12 cellular contexts compared by ENCODE assay signal in the genomic region with DNA sequence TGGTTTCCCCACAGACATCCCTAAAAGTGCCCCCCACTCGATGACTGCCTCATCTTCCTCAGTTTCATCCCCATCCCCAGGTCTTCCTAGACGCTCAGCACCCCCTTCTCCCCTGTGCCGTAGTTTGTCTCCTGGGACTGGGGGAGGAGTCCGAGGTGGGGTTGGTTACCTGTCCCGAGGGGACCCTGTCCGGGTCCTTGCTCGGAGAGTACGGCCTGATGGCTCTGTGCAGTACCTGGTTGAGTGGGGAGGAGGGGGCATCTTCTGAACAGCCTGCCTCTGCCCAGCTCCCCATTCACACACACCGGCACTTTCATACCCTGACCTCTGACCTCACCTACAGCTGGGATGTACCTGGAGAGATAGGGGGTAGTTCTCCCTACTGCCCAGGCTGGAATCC. TPM values are rescaled to one million over a fixed set of nuclear protein-coding genes. Genes with fewer than 3 reads are reported as not detected.
DNase-seq lines count a peak whose midpoint lies in the region; ATAC-seq, FAIRE-seq and TF ChIP-seq lines count a peak whose summit lies in the region.
"Had no signal": no experiment of that assay in that cellular context is flagged by ENCODE, and none has a peak within 500 bp of the region (broad histone marks: within the 10 kb centered on the region; RNA-seq: fewer than 3 reads in every experiment).

No MANE protein-coding gene starts in this region.

- peak overlapping the region; percentile 77 for H3K4me3 ChIP-seq in OCI-LY7 (ENCODE audit: low read depth, low read length, poor library complexity, severe bottlenecking)
- H3K4me3 ChIP-seq in neuron (ENCODE audit: low read length): peak overlapping the region; percentile 6
- H3K4me3 ChIP-seq in small intestine (ENCODE audit: low read depth in 1 of 2, low read length in 2 of 2): no peak overlapping the region
- no peak overlapping the region for H3K4me3 ChIP-seq in heart left ventricle

- no peak for FAIRE-seq in small intestine (lab: Jason Lieb, UNC)
- FAIRE-seq: bronchial epithelial cell had no signal

- no peak for ATAC-seq in effector memory CD8-positive, alpha-beta T cell (replicated peaks)
- ATAC-seq in HG02981 (IDR thresholded peaks at IDR 0.05; ENCODE audit: unreplicated experiment) (no peak), HG03442 (IDR thresholded peaks at IDR 0.05; ENCODE audit: unreplicated experiment) (no peak), heart left ventricle (no peak)

- CTCF ChIA-PET in Calu3 (lab: Charles Lee) (no interaction called here), OCI-LY7 (lab: Charles Lee; ENCODE audit: unreplicated experiment) (no interaction called here)

- no peaks in the 10 kb centered on the region for H3K9me2 ChIP-seq in OCI-LY7 (ENCODE audit: insufficient read depth, low read length)

- intact Hi-C loops in Calu3 (cut with micrococcal nuclease; ENCODE audit: unreplicated experiment) (no loop called here), OCI-LY7 (cut with micrococcal nuclease; ENCODE audit: unreplicated experiment) (loop anchor here (10.0 kb wide), 1 partner anchor 211 kb away; the partner anchor contains the start of genes HSD17B8, RING1, RXRB and SLC39A7), heart left ventricle (cut with DNase I) (loop anchor here in 2 of 10 donors (10.0 kb wide), 1 partner anchor 159 kb away; no protein-coding TSS in a partner anchor)

- peak overlapping the region; percentile 90 for H3K4me3 Mint-ChIP-seq in Calu3 (ENCODE audit: low read depth, unreplicated experiment)
- peak overlapping the region; percentile 94 to 97 for H3K4me3 Mint-ChIP-seq in effector memory CD8-positive, alpha-beta T cell

- TF ChIP-seq CTCF in Calu3 (IDR thresholded peaks at IDR 0.05; ENCODE audit: unreplicated experiment): no peak
- TF ChIP-seq CTCF in OCI-LY7 (conservative IDR thresholded peaks at IDR 0.05; ENCODE audit: low read length): no peak
- no peak for TF ChIP-seq CTCF in heart left ventricle (IDR thresholded peaks at IDR 0.05)

- H3K27ac Mint-ChIP-seq in Calu3 (ENCODE audit: unreplicated experiment): peak overlapping the region; percentile 7
- peak overlapping the region; percentile 22 to 100 for H3K27ac Mint-ChIP-seq in effector memory CD8-positive, alpha-beta T cell

- peaks cover 34% of the 10 kb centered on the region for H3K4me1 Mint-ChIP-seq in Calu3 (ENCODE audit: low read depth, unreplicated experiment)
- peaks cover 68 to 71% of the 10 kb centered on the region in 2 donors for H3K4me1 Mint-ChIP-seq in effector memory CD8-positive, alpha-beta T cell (ENCODE audit: low read depth in 2 of 2)

- peak overlapping the region; percentile 14 for H3K27ac ChIP-seq in OCI-LY7 (ENCODE audit: low read depth, low read length, poor library complexity, severe bottlenecking)
- H3K27ac ChIP-seq in small intestine (ENCODE audit: low read depth in 1 of 2, low read length in 1 of 2): peak overlapping the region in 1 of 2 donors; percentile 26
- peak overlapping the region in 1 of 12 donors; percentile 10 for H3K27ac ChIP-seq in heart left ventricle
- H3K27ac ChIP-seq: HL-60 had no signal

- no peaks in the 10 kb centered on the region for H3K9me3 Mint-ChIP-seq in Calu3 (ENCODE audit: low read depth, unreplicated experiment)
- no peaks in the 10 kb centered on the region for H3K9me3 Mint-ChIP-seq in effector memory CD8-positive, alpha-beta T cell

- no TSS peak for BruUV-seq in Calu3 (replicated peaks; lab: Mats Ljungman, UMichigan)
- no TSS peak for BruUV-seq in OCI-LY7 (replicated peaks; lab: Mats Ljungman, UMichigan)

- H3K4me1 ChIP-seq in OCI-LY7 (ENCODE audit: insufficient read depth, low read length, poor library complexity, severe bottlenecking) (peaks cover 69% of the 10 kb centered on the region), neuron (ENCODE audit: insufficient read depth, low read length) (peaks cover 39% of the 10 kb centered on the region), small intestine (ENCODE audit: control insufficient read depth in 2 of 2, insufficient read depth in 1 of 2, low read depth in 1 of 2, low read length in 1 of 2) (peaks cover 8 to 12% of the 10 kb centered on the region in 2 donors), heart left ventricle (peaks cover 6 to 56% (median 41%) of the 10 kb centered on the region in 12 donors)

- H3K9me3 ChIP-seq in OCI-LY7 (ENCODE audit: low read length): no peaks in the 10 kb centered on the region
- H3K9me3 ChIP-seq in neuron (ENCODE audit: low read length): no peaks in the 10 kb centered on the region
- no peaks in the 10 kb centered on the region for H3K9me3 ChIP-seq in small intestine (ENCODE audit: control insufficient read depth, low read depth)
- no peaks in the 10 kb centered on the region for H3K9me3 ChIP-seq in heart left ventricle

- H2AFZ ChIP-seq in OCI-LY7 (ENCODE audit: low read length) (no peak overlapping the region), neuron (ENCODE audit: low read depth, low read length) (no peak overlapping the region)

- H3K79me2 ChIP-seq in OCI-LY7 (ENCODE audit: insufficient read depth, low read depth, low read length): peaks cover 26% of the 10 kb centered on the region; the same call in 1 of the 2 replicates

- 72 to 80% (median 76%) methylated on average over 9 of the region's 9 CpGs for WGBS in small intestine, 3 donors
- WGBS in heart left ventricle, 4 donors: 72 to 77% (median 77%) methylated on average over 6 to 9 of the region's 9 CpGs

- H3K36me3 ChIP-seq in OCI-LY7 (ENCODE audit: insufficient read depth, low read length): peaks cover 42% of the 10 kb centered on the region
- peaks cover 29% of the 10 kb centered on the region for H3K36me3 ChIP-seq in neuron (ENCODE audit: insufficient read depth, low read length)
- peaks cover 0 to 13% of the 10 kb centered on the region in 2 donors for H3K36me3 ChIP-seq in small intestine (ENCODE audit: control insufficient read depth in 2 of 2, insufficient read depth in 2 of 2, low read length in 2 of 2)
- H3K36me3 ChIP-seq in heart left ventricle: peaks cover 0 to 49% (median 46%) of the 10 kb centered on the region in 9 donors

- no peak for TF ChIP-seq POLR2A in heart left ventricle (IDR thresholded peaks at IDR 0.05)

- peaks cover 10% of the 10 kb centered on the region for H3K27me3 Mint-ChIP-seq in Calu3 (ENCODE audit: unreplicated experiment)
- H3K27me3 Mint-ChIP-seq in effector memory CD8-positive, alpha-beta T cell: no peaks in the 10 kb centered on the region

- H3K36me3 Mint-ChIP-seq in Calu3 (ENCODE audit: insufficient read depth, unreplicated experiment): peaks cover 75% of the 10 kb centered on the region
- peaks cover 78% of the 10 kb centered on the region for H3K36me3 Mint-ChIP-seq in effector memory CD8-positive, alpha-beta T cell (ENCODE audit: insufficient read depth)

- H3K27me3 ChIP-seq in neuron (ENCODE audit: insufficient read depth, low read length) (no peaks in the 10 kb centered on the region), small intestine (ENCODE audit: control insufficient read depth in 2 of 2, insufficient read depth in 2 of 2, low read length in 2 of 2) (no peaks in the 10 kb centered on the region), heart left ventricle (no peaks in the 10 kb centered on the region)

- DNase-seq in Calu3: no peak
- no peak for DNase-seq in OCI-LY7 (ENCODE audit: low spot score)
- no peak for DNase-seq in effector memory CD8-positive, alpha-beta T cell
- DNase-seq in small intestine: no peak
- DNase-seq in heart left ventricle: no peak
- DNase-seq: kidney glomerular epithelial cell; stimulated activated CD4-positive, alpha-beta T cell treated with anti-CD3 and anti-CD28 coated beads, Interleukin-12 subunit alpha, Interleukin-12 subunit beta, amount 100 ng/mL, for 4 hours had no signal

- H4K20me1 ChIP-seq in OCI-LY7 (ENCODE audit: insufficient read depth, low read length): peaks cover 6% of the 10 kb centered on the region; the same call in 1 of the 2 replicates

- POLR2A ChIA-PET in OCI-LY7 (lab: Charles Lee): interaction anchor here (1.1 kb wide), 1 partner anchor 41 kb away, joined by 3 read pairs; no protein-coding TSS in a partner anchor

- H3K4me2 ChIP-seq in OCI-LY7 (ENCODE audit: low read length): peak overlapping the region; percentile 98

RNA-seq across cellular contexts. Expression of gene CUTA, which starts 2.1 kb away (rescaled TPM):
- total RNA-seq in Calu3 (2022) (170 and 172 TPM in 2 replicates), OCI-LY7 (2022) (165 and 175 TPM in 2 replicates), heart left ventricle (100 to 1,000 TPM in 8 of 9 donors, 10 to 100 TPM in 1; 99.3 to 142 (median 120) TPM)
- total RNA-seq in OCI-LY7 (2014; rRNA removed; shearing (Covaris generic)): 147 and 164 TPM in 2 replicates
- polyA plus RNA-seq in small intestine (100 to 1,000 TPM; 129 to 217 (median 183) TPM), heart left ventricle (100 to 1,000 TPM; 139 to 142 TPM)

RNA-seq across cellular contexts. Expression of gene SYNGAP1, which starts 4.0 kb away (rescaled TPM):
- 18.8 and 24.9 TPM in 2 replicates for total RNA-seq in Calu3 (2022)
- total RNA-seq in OCI-LY7 (2014; rRNA removed; shearing (Covaris generic)): 5.4 and 5.6 TPM in 2 replicates
- total RNA-seq in OCI-LY7 (2022): 30.7 and 32.3 TPM in 2 replicates
- 1 to 10 TPM in 2 of 3 donors, under 1 TPM in 1; 0.89 to 9.6 (median 1.6) TPM for polyA plus RNA-seq in small intestine
- total RNA-seq in heart left ventricle: 1 to 10 TPM; 2.4 to 9.9 (median 4.4) TPM
- 1 to 10 TPM; 5.0 to 5.8 TPM for polyA plus RNA-seq in heart left ventricle

RNA-seq across cellular contexts. Expression of gene PHF1, which starts 5.0 kb away (rescaled TPM):
- total RNA-seq in Calu3 (2022) (62.4 and 68.3 TPM in 2 replicates), OCI-LY7 (2022) (30.2 and 35.0 TPM in 2 replicates), heart left ventricle (10 to 100 TPM; 43.0 to 82.1 (median 47.3) TPM)
- 19.9 and 21.4 TPM in 2 replicates for total RNA-seq in OCI-LY7 (2014; rRNA removed; shearing (Covaris generic))
- polyA plus RNA-seq in small intestine (10 to 100 TPM; 32.2 to 67.6 (median 48.1) TPM), heart left ventricle (10 to 100 TPM; 54.0 to 77.0 TPM)

RNA-seq across cellular contexts. Expression of gene KIFC1, which starts 24.2 kb away (rescaled TPM):
- total RNA-seq in Calu3 (2022) (105 and 140 TPM in 2 replicates), OCI-LY7 (2022) (167 and 176 TPM in 2 replicates), heart left ventricle (1 to 10 TPM in 3 of 9 donors, under 1 TPM in 3, not detected in 3; 0.39 to 7.0 (median 1.0) TPM)
- total RNA-seq in OCI-LY7 (2014; rRNA removed; shearing (Covaris generic)): 133 and 138 TPM in 2 replicates
- polyA plus RNA-seq in small intestine (10 to 100 TPM in 1 of 3 donors, 1 to 10 TPM in 2; 3.1 to 23.2 (median 3.2) TPM), heart left ventricle (under 1 TPM; 0.04 to 0.30 TPM)

RNA-seq across cellular contexts. Expression of gene ZBTB9, which starts 38.5 kb away (rescaled TPM):
- total RNA-seq in Calu3 (2022) (18.1 and 20.0 TPM in 2 replicates), OCI-LY7 (2022) (6.8 and 7.3 TPM in 2 replicates), heart left ventricle (1 to 10 TPM; 2.5 to 6.4 (median 4.7) TPM)
- total RNA-seq in OCI-LY7 (2014; rRNA removed; shearing (Covaris generic)): 7.7 and 11.2 TPM in 2 replicates
- polyA plus RNA-seq in small intestine (1 to 10 TPM; 1.6 to 5.2 (median 1.9) TPM), heart left ventricle (1 to 10 TPM; 2.2 to 5.6 TPM)

Comparison
In these comparisons a context has a peak if more than half of its experiments do, and no peak if none do; other contexts are left out.
1. H3K4me3 ChIP-seq: peak in OCI-LY7 (single experiment) and neuron (single experiment); none in small intestine (0 of 2) and heart left ventricle (0 of 12).